In the genomic region with DNA sequence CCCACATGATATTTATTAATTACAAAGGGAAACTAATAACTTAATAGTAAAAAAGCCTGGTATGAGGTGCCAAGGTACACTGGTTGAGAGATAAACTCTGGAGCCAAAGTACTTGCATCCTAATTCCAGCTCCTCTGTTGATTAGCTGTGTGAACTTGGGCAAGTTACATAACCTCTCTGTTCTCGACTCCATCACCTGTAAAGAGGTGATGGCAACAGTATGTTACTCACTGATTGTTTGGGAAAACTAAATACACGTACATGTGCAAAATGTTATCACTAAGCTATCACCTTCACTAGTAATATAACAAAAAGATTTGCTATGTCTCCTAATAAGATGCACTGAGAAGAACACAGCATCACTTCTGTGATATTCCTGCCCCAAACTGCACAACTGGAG, we compare ENCODE assay signal across 29 cellular contexts.
"Had no signal": no experiment of that assay in that cellular context is flagged by ENCODE, and none has a peak within 500 bp of the region (broad histone marks: within the 10 kb centered on the region; RNA-seq: fewer than 3 reads in every experiment).

No MANE protein-coding gene starts in this region.

- H3K27me3 Mint-ChIP-seq: dendritic cell treated with granulocyte-macrophage colony-stimulating factor and Interleukin-4, amounts not matched to agents 40 ng/mL and 50 ng/mL, for 4 days; effector memory CD8-positive, alpha-beta T cell had no signal

- H3K4me3 Mint-ChIP-seq: dendritic cell treated with granulocyte-macrophage colony-stimulating factor and Interleukin-4, amounts not matched to agents 40 ng/mL and 50 ng/mL, for 4 days; effector memory CD8-positive, alpha-beta T cell; endodermal cell had no signal

- H3K4me1 ChIP-seq: colonic mucosa, esophagus muscularis mucosa, esophagus squamous epithelium, foreskin keratinocyte, gastrocnemius medialis, gastroesophageal sphincter, heart left ventricle, heart right ventricle had no signal

- H3K9me3 Mint-ChIP-seq: dendritic cell treated with granulocyte-macrophage colony-stimulating factor and Interleukin-4, amounts not matched to agents 40 ng/mL and 50 ng/mL, for 4 days; effector memory CD8-positive, alpha-beta T cell; endodermal cell had no signal

- H3K27ac ChIP-seq: colonic mucosa, coronary artery, dorsolateral prefrontal cortex, epithelial cell of prostate, esophagus muscularis mucosa, esophagus squamous epithelium, foreskin keratinocyte, gastrocnemius medialis, gastroesophageal sphincter, heart left ventricle, heart right ventricle had no signal

- H3K9me3 ChIP-seq: colonic mucosa, esophagus muscularis mucosa, esophagus squamous epithelium, gastrocnemius medialis, gastroesophageal sphincter, heart left ventricle, heart right ventricle had no signal

- ATAC-seq: effector memory CD8-positive, alpha-beta T cell; esophagus mucosa; foreskin keratinocyte; gastrocnemius medialis; gastroesophageal sphincter; heart left ventricle; heart right ventricle had no signal

- DNase-seq: colonic mucosa; cortex of kidney; dermis blood vessel endothelial cell; dorsolateral prefrontal cortex; effector CD4-positive, alpha-beta T cell; effector CD8-positive, alpha-beta T cell; effector memory CD4-positive, alpha-beta T cell; effector memory CD8-positive, alpha-beta T cell; endodermal cell; erythroblast; esophagus squamous epithelium; foreskin fibroblast; foreskin keratinocyte; foreskin melanocyte; gastrocnemius medialis; glutamatergic neuron; head of caudate nucleus; heart left ventricle; heart right ventricle had no signal

- H3K4me1 Mint-ChIP-seq: endodermal cell had no signal

- H3K27me3 ChIP-seq: colonic mucosa, esophagus muscularis mucosa, esophagus squamous epithelium, foreskin keratinocyte, gastrocnemius medialis, gastroesophageal sphincter, heart left ventricle, heart right ventricle had no signal

- FAIRE-seq: colon, endometrium, endothelial cell of umbilical vein, frontal cortex had no signal

- H3K36me3 ChIP-seq: colonic mucosa, esophagus muscularis mucosa, esophagus squamous epithelium, gastrocnemius medialis, gastroesophageal sphincter, heart left ventricle, heart right ventricle had no signal

- H3K27ac Mint-ChIP-seq: dendritic cell treated with granulocyte-macrophage colony-stimulating factor and Interleukin-4, amounts not matched to agents 40 ng/mL and 50 ng/mL, for 4 days; effector memory CD8-positive, alpha-beta T cell; endodermal cell had no signal

- H3K4me3 ChIP-seq: colonic mucosa, coronary artery, dorsolateral prefrontal cortex, esophagus muscularis mucosa, esophagus squamous epithelium, gastrocnemius medialis, gastroesophageal sphincter, heart left ventricle, heart right ventricle had no signal
